ENCODE assay signal across 21 cellular contexts in the genomic region with DNA sequence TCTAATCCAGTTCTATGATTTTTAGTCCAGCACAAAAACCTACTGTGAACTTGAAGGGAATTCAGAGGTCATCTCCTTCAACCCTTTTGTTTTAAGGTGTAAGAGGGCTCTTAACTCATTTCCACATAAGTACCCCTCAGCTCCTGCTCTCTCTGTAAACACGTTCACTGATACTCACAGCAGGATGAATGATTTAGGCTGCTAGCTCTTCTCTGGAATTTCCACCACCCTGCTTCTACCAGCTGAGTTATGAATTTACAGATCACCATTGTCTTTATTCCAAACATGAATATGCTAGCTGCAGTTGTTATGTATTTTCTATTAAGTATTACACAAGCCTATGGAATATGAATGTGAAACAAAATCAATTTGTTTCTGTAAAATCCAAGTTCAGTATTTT.
"Had no signal": no experiment of that assay in that cellular context is flagged by ENCODE, and none has a peak within 500 bp of the region (broad histone marks: within the 10 kb centered on the region; RNA-seq: fewer than 3 reads in every experiment).

No MANE protein-coding gene starts in this region.

- DNase-seq: colonic mucosa; dermis blood vessel endothelial cell; erythroblast; foreskin keratinocyte; islet precursor cell; mammary epithelial cell; mucosa of descending colon; naive thymus-derived CD8-positive, alpha-beta T cell; ovary; small intestine; stimulated activated CD4-positive, alpha-beta T cell treated with anti-CD3 and anti-CD28 coated beads, Interleukin-12 subunit alpha, Interleukin-12 subunit beta, amount 100 ng/mL, for 4 hours; stimulated activated CD4-positive, alpha-beta T cell treated with anti-CD3 and anti-CD28 coated beads, Interleukin-4, amount 100 ng/mL, for 1 hour; stimulated activated CD8-positive, alpha-beta memory T cell treated with anti-CD3 and anti-CD28 coated beads, Interleukin-4, amount 100 ng/mL, for 48 hours; stimulated activated naive CD8-positive, alpha-beta T cell treated with anti-CD3 and anti-CD28 coated beads, Interleukin-15, Interleukin-2, amounts not matched to agents 100 U/mL and 50 U/mL, for 24 hours; upper lobe of right lung had no signal

- ATAC-seq: foreskin keratinocyte; left lobe of liver; mucosa of descending colon; naive thymus-derived CD8-positive, alpha-beta T cell; right cardiac atrium; stimulated activated effector memory CD8-positive, alpha-beta T cell treated with anti-CD3 and anti-CD28 coated beads, Interleukin-12 subunit alpha, Interleukin-12 subunit beta, amount 100 ng/mL, for 72 hours; stimulated activated naive CD8-positive, alpha-beta T cell treated with anti-CD3 and anti-CD28 coated beads, Interleukin-15, Interleukin-2, amounts not matched to agents 100 U/mL and 50 U/mL, for 24 hours; upper lobe of right lung had no signal

- H3K4me1 ChIP-seq: colonic mucosa, foreskin keratinocyte, tibial nerve, upper lobe of right lung, vagina had no signal

- H3K4me3 ChIP-seq: colonic mucosa, hepatocyte, mucosa of descending colon, ovary, tibial nerve, upper lobe of right lung, vagina had no signal

- H3K27me3 ChIP-seq: colonic mucosa, foreskin keratinocyte, hepatocyte, ovary, tibial nerve, upper lobe of right lung, vagina had no signal

- H3K36me3 ChIP-seq: colonic mucosa, ovary, tibial nerve, upper lobe of right lung, vagina had no signal

- H3K27ac ChIP-seq: colonic mucosa, foreskin keratinocyte, hepatocyte, ovary, tibial nerve, upper lobe of right lung, vagina had no signal

- H3K9me3 ChIP-seq: colonic mucosa, ovary, upper lobe of right lung, vagina had no signal
